In genomic region chr10:69810097-69810496, GRCh38 we compare ENCODE assay signal across 15 cellular contexts. TPM values are rescaled to one million over a fixed set of nuclear protein-coding genes. Genes with fewer than 3 reads are reported as not detected.
"Had no signal": no experiment of that assay in that cellular context is flagged by ENCODE, and none has a peak within 500 bp of the region (broad histone marks: within the 10 kb centered on the region; RNA-seq: fewer than 3 reads in every experiment).

No MANE protein-coding gene starts in this region.

- H3K4me1 ChIP-seq: left lung, parathyroid adenoma, vagina had no signal

- H3K9me3 ChIP-seq: left lung, tibial artery, vagina had no signal

- H2AFZ ChIP-seq: parathyroid adenoma had no signal

- H3K4me1 Mint-ChIP-seq: activated CD4-positive, alpha-beta T cell treated with anti-CD3 and anti-CD28 coated beads, Interleukin-2, amount 10 ng/mL, durations not matched to agents 7 days and 5 days; stimulated activated naive B cell treated with anti-CD40 and anti-IgM and Interleukin-4, amounts not matched to agents 10 μg/mL and 1 μg/mL and 100 μg/mL, for 72 hours had no signal

- H3K36me3 ChIP-seq: left lung, tibial artery, vagina had no signal

- H3K27me3 ChIP-seq: brain microvascular endothelial cell, tibial artery, vagina had no signal

- DNase-seq: activated CD4-positive, alpha-beta T cell treated with anti-CD3 and anti-CD28 coated beads, Interleukin-2, amount 10 ng/mL, durations not matched to agents 7 days and 5 days; activated CD8-positive, alpha-beta memory T cell treated with anti-CD3 and anti-CD28 coated beads, Interleukin-2, amount 50 U/mL, for 48 hours; activated gamma-delta T cell; activated T-cell treated with anti-CD3 and anti-CD28 coated beads, Interleukin-2, amount 50 U/mL, for 72 hours; amniotic stem cell; brain microvascular endothelial cell; cerebellar nuclear complex; effector memory CD4-positive, alpha-beta T cell; left lung; stimulated activated CD4-positive, alpha-beta T cell treated with anti-CD3 and anti-CD28 coated beads, Interleukin-2, amount 100 ng/mL, for 48 hours; stimulated activated naive B cell treated with anti-CD40 and anti-IgM and Interleukin-4, amounts not matched to agents 10 μg/mL and 1 μg/mL and 100 μg/mL, for 72 hours; tibial artery had no signal

- ATAC-seq: activated T-cell treated with anti-CD3 and anti-CD28 coated beads, Interleukin-2, amount 50 U/mL, for 72 hours; left lung; stimulated activated naive B cell treated with anti-CD40 and anti-IgM and Interleukin-4, amounts not matched to agents 10 μg/mL and 1 μg/mL and 100 μg/mL, for 72 hours had no signal

- H3K4me3 ChIP-seq: left lung, tibial artery, vagina had no signal

- H3K9me3 Mint-ChIP-seq: activated CD4-positive, alpha-beta T cell treated with anti-CD3 and anti-CD28 coated beads, Interleukin-2, amount 10 ng/mL, durations not matched to agents 7 days and 5 days; activated T-cell treated with anti-CD3 and anti-CD28 coated beads, Interleukin-2, amount 50 U/mL, for 72 hours; stimulated activated naive B cell treated with anti-CD40 and anti-IgM and Interleukin-4, amounts not matched to agents 10 μg/mL and 1 μg/mL and 100 μg/mL, for 72 hours had no signal

- H3K36me3 Mint-ChIP-seq: activated naive CD8-positive, alpha-beta T cell; stimulated activated naive B cell treated with anti-CD40 and anti-IgM and Interleukin-4, amounts not matched to agents 10 μg/mL and 1 μg/mL and 100 μg/mL, for 72 hours had no signal

- H3K4me3 Mint-ChIP-seq: activated CD4-positive, alpha-beta T cell treated with anti-CD3 and anti-CD28 coated beads, Interleukin-2, amount 10 ng/mL, durations not matched to agents 7 days and 5 days; activated naive CD8-positive, alpha-beta T cell; activated T-cell treated with anti-CD3 and anti-CD28 coated beads, Interleukin-2, amount 50 U/mL, for 72 hours; stimulated activated naive B cell treated with anti-CD40 and anti-IgM and Interleukin-4, amounts not matched to agents 10 μg/mL and 1 μg/mL and 100 μg/mL, for 72 hours had no signal

- H3K27ac ChIP-seq: brain microvascular endothelial cell, left lung, parathyroid adenoma, tibial artery, vagina had no signal

- H3K27me3 Mint-ChIP-seq: activated naive CD8-positive, alpha-beta T cell had no signal

- H3K27ac Mint-ChIP-seq: activated CD4-positive, alpha-beta T cell treated with anti-CD3 and anti-CD28 coated beads, Interleukin-2, amount 10 ng/mL, durations not matched to agents 7 days and 5 days; activated naive CD8-positive, alpha-beta T cell; activated T-cell treated with anti-CD3 and anti-CD28 coated beads, Interleukin-2, amount 50 U/mL, for 72 hours; stimulated activated naive B cell treated with anti-CD40 and anti-IgM and Interleukin-4, amounts not matched to agents 10 μg/mL and 1 μg/mL and 100 μg/mL, for 72 hours had no signal

- H3K9ac ChIP-seq: parathyroid adenoma had no signal

RNA-seq across cellular contexts. Expression of gene COL13A1, which starts 8.4 kb away (rescaled TPM):
- total RNA-seq: activated CD4-positive, alpha-beta T cell treated with anti-CD3 and anti-CD28 coated beads, Interleukin-2, amount 10 ng/mL, durations not matched to agents 7 days and 5 days; activated T-cell treated with anti-CD3 and anti-CD28 coated beads, Interleukin-2, amount 50 U/mL, for 72 hours; vagina had no signal
